ENCODE assay signal across 6 cellular contexts in genomic region chr21:23307065-23307464, GRCh38.
"Had no signal": no experiment of that assay in that cellular context is flagged by ENCODE, and none has a peak within 500 bp of the region (broad histone marks: within the 10 kb centered on the region; RNA-seq: fewer than 3 reads in every experiment).

No MANE protein-coding gene starts in this region.

- H3K27ac ChIP-seq: HL-60, KMS-11 had no signal

- H3K4me2 ChIP-seq: KMS-11 had no signal

- H3K9ac ChIP-seq: KMS-11 had no signal

- DNase-seq: Karpas-422, KBM-7, KG1 had no signal

- FAIRE-seq: HTR-8/SVneo had no signal
